Comparison of ENCODE assay signal across 11 cellular contexts in the genomic region with DNA sequence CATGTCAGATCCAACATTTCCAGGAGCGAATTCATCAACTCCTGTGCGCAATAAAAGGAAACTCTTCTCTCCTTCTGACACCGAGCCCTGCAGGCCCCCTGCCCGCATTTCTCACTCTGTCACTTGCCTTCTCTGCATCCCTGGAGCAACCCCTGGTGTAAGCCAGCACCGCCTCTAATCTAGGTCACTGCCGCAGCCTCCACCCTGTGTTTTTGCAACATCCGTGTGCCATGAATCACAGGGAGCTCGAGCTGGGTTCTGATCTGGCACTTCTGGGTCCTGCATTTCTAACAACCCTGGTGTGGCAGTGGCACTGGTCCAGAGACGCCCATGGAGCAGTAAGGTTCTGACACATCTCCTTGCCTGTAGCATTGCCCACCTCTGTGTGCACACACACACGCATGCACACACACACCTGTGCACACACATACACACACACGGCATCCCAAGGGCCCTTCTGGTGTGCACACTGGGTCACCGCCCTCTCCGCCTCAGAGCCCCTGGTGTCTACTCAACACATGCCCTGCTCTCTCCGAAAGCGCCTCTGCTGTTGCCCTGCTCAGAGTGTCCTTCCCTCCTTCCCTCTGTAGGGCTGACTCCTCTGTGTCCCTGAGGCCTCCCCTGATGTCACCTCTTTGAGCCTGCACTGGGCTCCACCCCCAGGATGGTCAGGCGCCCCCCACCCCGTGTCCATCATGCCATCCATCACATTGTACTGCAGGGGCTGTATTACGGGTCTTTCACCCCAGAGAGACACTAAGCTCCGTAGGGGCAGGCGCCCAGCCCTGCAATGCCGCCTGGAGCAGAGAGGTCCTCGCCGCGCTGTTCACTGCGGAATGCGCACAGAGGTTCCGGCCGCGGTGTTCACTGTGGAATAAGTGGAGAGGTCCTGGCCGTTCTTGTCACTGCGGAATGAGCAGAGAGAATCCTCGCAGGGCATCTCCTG.
"Had no signal": no experiment of that assay in that cellular context is flagged by ENCODE, and none has a peak within 500 bp of the region (broad histone marks: within the 10 kb centered on the region; RNA-seq: fewer than 3 reads in every experiment).

No MANE protein-coding gene starts in this region.

- H3K4me3 ChIP-seq: esophagus squamous epithelium, left ventricle myocardium inferior had no signal

- DNase-seq: activated CD8-positive, alpha-beta memory T cell treated with anti-CD3 and anti-CD28 coated beads for 24 hours; esophagus squamous epithelium; left ventricle myocardium inferior; natural killer cell; SK-N-SH; stimulated activated CD4-positive, alpha-beta T cell treated with anti-CD3 and anti-CD28 coated beads, Interleukin-2, amount 100 ng/mL, for 48 hours; stimulated activated naive CD4-positive, alpha-beta T cell treated with Interleukin-2 at 50 U/mL for 16 hours; T-cell; trophoblast cell had no signal

- H3K27ac Mint-ChIP-seq: activated T-helper 1 cell treated with anti-CD3 and anti-CD28 coated beads, Interleukin-12 subunit alpha, Interleukin-12 subunit beta, Interleukin-2, Interleukin-4 antibody, amounts not matched to agents 30 ng/mL and 10 ng/mL and 1 ng/mL, durations not matched to agents 14 hours and 24 hours and 36 hours; memory B cell had no signal

- H3K4me1 ChIP-seq: left ventricle myocardium inferior had no signal

- H3K36me3 ChIP-seq: esophagus squamous epithelium, left ventricle myocardium inferior had no signal

- H3K27ac ChIP-seq: esophagus squamous epithelium, left ventricle myocardium inferior had no signal

- H3K9me2 ChIP-seq: SK-N-SH had no signal

- H3K9me3 ChIP-seq: esophagus squamous epithelium, left ventricle myocardium inferior, SK-N-SH had no signal

- H3K9me3 Mint-ChIP-seq: activated T-helper 1 cell treated with anti-CD3 and anti-CD28 coated beads, Interleukin-12 subunit alpha, Interleukin-12 subunit beta, Interleukin-2, Interleukin-4 antibody, amounts not matched to agents 30 ng/mL and 10 ng/mL and 1 ng/mL, durations not matched to agents 14 hours and 24 hours and 36 hours; memory B cell; natural killer cell; T-cell had no signal

- ATAC-seq: natural killer cell had no signal

- H3K4me3 Mint-ChIP-seq: activated T-helper 1 cell treated with anti-CD3 and anti-CD28 coated beads, Interleukin-12 subunit alpha, Interleukin-12 subunit beta, Interleukin-2, Interleukin-4 antibody, amounts not matched to agents 30 ng/mL and 10 ng/mL and 1 ng/mL, durations not matched to agents 14 hours and 24 hours and 36 hours; memory B cell; natural killer cell; T-cell had no signal

- H3K9ac ChIP-seq: SK-N-SH had no signal

- H3K4me2 ChIP-seq: SK-N-SH had no signal

- H3K36me3 Mint-ChIP-seq: memory B cell, natural killer cell, T-cell had no signal

- H3K27me3 Mint-ChIP-seq: T-cell had no signal
